ENCODE assay signal across 1 cellular context in the genomic region with DNA sequence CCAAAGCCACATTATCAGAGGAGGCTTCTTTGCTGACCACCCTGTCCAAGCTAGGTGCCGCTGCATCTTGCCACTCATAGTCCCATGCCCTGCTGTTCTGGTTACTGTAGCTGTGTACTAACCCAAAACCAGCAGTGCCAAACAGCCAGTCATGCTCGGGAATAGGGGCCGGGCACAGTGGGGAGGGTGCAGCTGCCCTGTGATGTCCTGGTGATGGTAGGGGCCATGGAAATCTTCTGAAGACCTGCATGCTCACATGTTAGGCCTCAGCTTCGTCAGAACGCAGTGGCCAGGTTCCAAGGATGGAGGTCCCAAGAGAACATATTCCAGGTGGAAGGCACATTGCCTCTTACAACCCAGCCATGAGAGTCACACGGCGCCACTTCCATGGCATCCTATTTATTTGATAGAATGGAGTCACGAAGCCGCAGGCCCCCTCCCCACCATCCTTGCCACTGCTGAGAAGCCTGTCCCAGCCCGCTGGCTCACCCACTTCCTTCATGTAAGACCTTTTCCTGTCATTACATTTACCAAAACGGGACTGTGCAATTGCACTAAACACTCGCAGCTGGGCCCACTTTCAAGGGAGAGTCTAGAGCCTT.
TF ChIP-seq lines count a peak whose summit lies in the region.

No MANE protein-coding gene starts in this region.

TF ChIP-seq in GM23338, 12 proteins besides CTCF, POLR2A, EP300 and RAD21 (continued from another document):
- TF ChIP-seq ZNF114 (CRISPR knock-in tag; IDR thresholded peaks at IDR 0.05): no peak
- TF ChIP-seq, protein P1, sequence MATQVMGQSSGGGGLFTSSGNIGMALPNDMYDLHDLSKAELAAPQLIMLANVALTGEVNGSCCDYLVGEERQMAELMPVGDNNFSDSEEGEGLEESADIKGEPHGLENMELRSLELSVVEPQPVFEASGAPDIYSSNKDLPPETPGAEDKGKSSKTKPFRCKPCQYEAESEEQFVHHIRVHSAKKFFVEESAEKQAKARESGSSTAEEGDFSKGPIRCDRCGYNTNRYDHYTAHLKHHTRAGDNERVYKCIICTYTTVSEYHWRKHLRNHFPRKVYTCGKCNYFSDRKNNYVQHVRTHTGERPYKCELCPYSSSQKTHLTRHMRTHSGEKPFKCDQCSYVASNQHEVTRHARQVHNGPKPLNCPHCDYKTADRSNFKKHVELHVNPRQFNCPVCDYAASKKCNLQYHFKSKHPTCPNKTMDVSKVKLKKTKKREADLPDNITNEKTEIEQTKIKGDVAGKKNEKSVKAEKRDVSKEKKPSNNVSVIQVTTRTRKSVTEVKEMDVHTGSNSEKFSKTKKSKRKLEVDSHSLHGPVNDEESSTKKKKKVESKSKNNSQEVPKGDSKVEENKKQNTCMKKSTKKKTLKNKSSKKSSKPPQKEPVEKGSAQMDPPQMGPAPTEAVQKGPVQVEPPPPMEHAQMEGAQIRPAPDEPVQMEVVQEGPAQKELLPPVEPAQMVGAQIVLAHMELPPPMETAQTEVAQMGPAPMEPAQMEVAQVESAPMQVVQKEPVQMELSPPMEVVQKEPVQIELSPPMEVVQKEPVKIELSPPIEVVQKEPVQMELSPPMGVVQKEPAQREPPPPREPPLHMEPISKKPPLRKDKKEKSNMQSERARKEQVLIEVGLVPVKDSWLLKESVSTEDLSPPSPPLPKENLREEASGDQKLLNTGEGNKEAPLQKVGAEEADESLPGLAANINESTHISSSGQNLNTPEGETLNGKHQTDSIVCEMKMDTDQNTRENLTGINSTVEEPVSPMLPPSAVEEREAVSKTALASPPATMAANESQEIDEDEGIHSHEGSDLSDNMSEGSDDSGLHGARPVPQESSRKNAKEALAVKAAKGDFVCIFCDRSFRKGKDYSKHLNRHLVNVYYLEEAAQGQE (IDR thresholded peaks at IDR 0.05; ENCODE audit: unreplicated experiment): no peak
- no peak for TF ChIP-seq CREB1 (CRISPR knock-in tag; IDR thresholded peaks at IDR 0.05; ENCODE audit: low read depth)
- no peak for TF ChIP-seq ZNF331 (CRISPR knock-in tag; IDR thresholded peaks at IDR 0.05; ENCODE audit: low read depth)
- TF ChIP-seq, protein P2, sequence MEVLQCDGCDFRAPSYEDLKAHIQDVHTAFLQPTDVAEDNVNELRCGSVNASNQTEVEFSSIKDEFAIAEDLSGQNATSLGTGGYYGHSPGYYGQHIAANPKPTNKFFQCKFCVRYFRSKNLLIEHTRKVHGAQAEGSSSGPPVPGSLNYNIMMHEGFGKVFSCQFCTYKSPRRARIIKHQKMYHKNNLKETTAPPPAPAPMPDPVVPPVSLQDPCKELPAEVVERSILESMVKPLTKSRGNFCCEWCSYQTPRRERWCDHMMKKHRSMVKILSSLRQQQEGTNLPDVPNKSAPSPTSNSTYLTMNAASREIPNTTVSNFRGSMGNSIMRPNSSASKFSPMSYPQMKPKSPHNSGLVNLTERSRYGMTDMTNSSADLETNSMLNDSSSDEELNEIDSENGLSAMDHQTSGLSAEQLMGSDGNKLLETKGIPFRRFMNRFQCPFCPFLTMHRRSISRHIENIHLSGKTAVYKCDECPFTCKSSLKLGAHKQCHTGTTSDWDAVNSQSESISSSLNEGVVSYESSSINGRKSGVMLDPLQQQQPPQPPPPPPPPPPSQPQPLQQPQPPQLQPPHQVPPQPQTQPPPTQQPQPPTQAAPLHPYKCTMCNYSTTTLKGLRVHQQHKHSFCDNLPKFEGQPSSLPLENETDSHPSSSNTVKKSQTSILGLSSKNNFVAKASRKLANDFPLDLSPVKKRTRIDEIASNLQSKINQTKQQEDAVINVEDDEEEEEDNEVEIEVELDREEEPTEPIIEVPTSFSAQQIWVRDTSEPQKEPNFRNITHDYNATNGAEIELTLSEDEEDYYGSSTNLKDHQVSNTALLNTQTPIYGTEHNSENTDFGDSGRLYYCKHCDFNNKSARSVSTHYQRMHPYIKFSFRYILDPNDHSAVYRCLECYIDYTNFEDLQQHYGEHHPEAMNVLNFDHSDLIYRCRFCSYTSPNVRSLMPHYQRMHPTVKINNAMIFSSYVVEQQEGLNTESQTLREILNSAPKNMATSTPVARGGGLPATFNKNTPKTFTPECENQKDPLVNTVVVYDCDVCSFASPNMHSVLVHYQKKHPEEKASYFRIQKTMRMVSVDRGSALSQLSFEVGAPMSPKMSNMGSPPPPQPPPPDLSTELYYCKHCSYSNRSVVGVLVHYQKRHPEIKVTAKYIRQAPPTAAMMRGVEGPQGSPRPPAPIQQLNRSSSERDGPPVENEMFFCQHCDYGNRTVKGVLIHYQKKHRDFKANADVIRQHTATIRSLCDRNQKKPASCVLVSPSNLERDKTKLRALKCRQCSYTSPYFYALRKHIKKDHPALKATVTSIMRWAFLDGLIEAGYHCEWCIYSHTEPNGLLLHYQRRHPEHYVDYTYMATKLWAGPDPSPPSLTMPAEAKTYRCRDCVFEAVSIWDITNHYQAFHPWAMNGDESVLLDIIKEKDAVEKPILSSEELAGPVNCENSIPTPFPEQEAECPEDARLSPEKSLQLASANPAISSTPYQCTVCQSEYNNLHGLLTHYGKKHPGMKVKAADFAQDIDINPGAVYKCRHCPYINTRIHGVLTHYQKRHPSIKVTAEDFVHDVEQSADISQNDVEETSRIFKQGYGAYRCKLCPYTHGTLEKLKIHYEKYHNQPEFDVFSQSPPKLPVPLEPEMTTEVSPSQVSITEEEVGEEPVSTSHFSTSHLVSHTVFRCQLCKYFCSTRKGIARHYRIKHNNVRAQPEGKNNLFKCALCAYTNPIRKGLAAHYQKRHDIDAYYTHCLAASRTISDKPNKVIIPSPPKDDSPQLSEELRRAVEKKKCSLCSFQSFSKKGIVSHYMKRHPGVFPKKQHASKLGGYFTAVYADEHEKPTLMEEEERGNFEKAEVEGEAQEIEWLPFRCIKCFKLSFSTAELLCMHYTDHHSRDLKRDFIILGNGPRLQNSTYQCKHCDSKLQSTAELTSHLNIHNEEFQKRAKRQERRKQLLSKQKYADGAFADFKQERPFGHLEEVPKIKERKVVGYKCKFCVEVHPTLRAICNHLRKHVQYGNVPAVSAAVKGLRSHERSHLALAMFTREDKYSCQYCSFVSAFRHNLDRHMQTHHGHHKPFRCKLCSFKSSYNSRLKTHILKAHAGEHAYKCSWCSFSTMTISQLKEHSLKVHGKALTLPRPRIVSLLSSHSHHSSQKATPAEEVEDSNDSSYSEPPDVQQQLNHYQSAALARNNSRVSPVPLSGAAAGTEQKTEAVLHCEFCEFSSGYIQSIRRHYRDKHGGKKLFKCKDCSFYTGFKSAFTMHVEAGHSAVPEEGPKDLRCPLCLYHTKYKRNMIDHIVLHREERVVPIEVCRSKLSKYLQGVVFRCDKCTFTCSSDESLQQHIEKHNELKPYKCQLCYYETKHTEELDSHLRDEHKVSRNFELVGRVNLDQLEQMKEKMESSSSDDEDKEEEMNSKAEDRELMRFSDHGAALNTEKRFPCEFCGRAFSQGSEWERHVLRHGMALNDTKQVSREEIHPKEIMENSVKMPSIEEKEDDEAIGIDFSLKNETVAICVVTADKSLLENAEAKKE (CRISPR knock-in tag; IDR thresholded peaks at IDR 0.05): no peak
- no peak for TF ChIP-seq NANOG (IDR thresholded peaks at IDR 0.05; ENCODE audit: borderline replicate concordance)
- TF ChIP-seq POLR2AphosphoS5 (IDR thresholded peaks at IDR 0.05; ENCODE audit: low read depth): no peak
- no peak for TF ChIP-seq JUNB (IDR thresholded peaks at IDR 0.05; ENCODE audit: unreplicated experiment)
- TF ChIP-seq STAT1 (IDR thresholded peaks at IDR 0.05; ENCODE audit: unreplicated experiment): no peak
- TF ChIP-seq, protein P3, sequence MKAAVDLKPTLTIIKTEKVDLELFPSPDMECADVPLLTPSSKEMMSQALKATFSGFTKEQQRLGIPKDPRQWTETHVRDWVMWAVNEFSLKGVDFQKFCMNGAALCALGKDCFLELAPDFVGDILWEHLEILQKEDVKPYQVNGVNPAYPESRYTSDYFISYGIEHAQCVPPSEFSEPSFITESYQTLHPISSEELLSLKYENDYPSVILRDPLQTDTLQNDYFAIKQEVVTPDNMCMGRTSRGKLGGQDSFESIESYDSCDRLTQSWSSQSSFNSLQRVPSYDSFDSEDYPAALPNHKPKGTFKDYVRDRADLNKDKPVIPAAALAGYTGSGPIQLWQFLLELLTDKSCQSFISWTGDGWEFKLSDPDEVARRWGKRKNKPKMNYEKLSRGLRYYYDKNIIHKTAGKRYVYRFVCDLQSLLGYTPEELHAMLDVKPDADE (IDR thresholded peaks at IDR 0.05): no peak
- TF ChIP-seq EZH2 (IDR thresholded peaks at IDR 0.05; ENCODE audit: low read depth, unreplicated experiment): no peak
